8 cellular contexts compared by ENCODE assay signal in the genomic region with DNA sequence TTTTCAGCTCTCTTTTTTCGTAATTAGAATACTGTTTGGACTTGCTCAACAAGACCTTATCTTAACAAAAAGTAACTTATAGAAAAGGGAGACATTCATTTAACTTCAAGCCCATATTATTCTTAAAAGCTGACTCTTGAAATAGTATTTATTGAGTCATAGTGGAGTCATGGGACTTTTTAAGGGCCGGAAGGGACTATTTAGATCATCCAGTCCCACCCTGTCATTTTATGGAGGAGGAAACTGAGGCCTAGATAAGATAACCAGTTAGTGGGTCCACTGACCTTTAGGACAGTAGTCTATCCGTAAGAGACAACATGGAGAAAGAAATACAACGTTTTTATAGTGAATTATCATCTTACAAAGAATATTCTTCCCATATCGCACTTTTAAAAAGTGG. TPM values are rescaled to one million over a fixed set of nuclear protein-coding genes. Genes with fewer than 3 reads are reported as not detected.
DNase-seq lines count a peak whose midpoint lies in the region; ATAC-seq and TF ChIP-seq lines count a peak whose summit lies in the region.

No MANE protein-coding gene starts in this region.

- no peaks in the 10 kb centered on the region; the same call in 1 of the 2 replicates for H3K36me3 ChIP-seq in ES-I3 (ENCODE audit: insufficient read depth, low read length)
- no peaks in the 10 kb centered on the region for H3K36me3 ChIP-seq in prostate gland

- H3K4me3 ChIP-seq in prostate gland = peak overlapping the region; percentile 66 to 81

- H3K4me1 ChIP-seq in ES-I3 (ENCODE audit: insufficient read depth, low read length) = peaks cover 14% of the 10 kb centered on the region
- no peaks in the 10 kb centered on the region for H3K4me1 ChIP-seq in prostate gland (replicated peaks)

- no peaks in the 10 kb centered on the region for H3K9me3 ChIP-seq in ES-I3 (ENCODE audit: control insufficient read depth, insufficient read depth, low read length)
- no peaks in the 10 kb centered on the region for H3K9me3 ChIP-seq in prostate gland

- H3K27ac ChIP-seq in epithelial cell of prostate = peak overlapping the region; percentile 85
- H3K27ac ChIP-seq in prostate gland = peak overlapping the region; percentile 97 to 99

- no peak for TF ChIP-seq POLR2A in prostate gland (IDR thresholded peaks at IDR 0.05)

- ATAC-seq in GM21825 (IDR thresholded peaks at IDR 0.05; ENCODE audit: unreplicated experiment) (no peak), HG02798 (IDR thresholded peaks at IDR 0.05; ENCODE audit: poor library complexity, unreplicated experiment) (no peak), HG03175 (IDR thresholded peaks at IDR 0.05; ENCODE audit: unreplicated experiment) (no peak), GM21737 (IDR thresholded peaks at IDR 0.05; ENCODE audit: unreplicated experiment) (no peak)

- DNase-seq in RPMI7951 (ENCODE audit: low read depth) (peak; percentile 12), epithelial cell of prostate (ENCODE audit: low read depth, low spot score) (no peak), prostate gland (ENCODE audit: low spot score) (no peak)

- no peak for TF ChIP-seq CTCF in prostate gland (IDR thresholded peaks at IDR 0.05)

- no peaks in the 10 kb centered on the region for H3K27me3 ChIP-seq in prostate gland (replicated peaks; ENCODE audit: insufficient read depth)

- WGBS in prostate gland = 16% methylated on average over 5 of the region's 5 CpGs

- intact Hi-C loops in prostate gland (cut with DNase I) = no loop called here

- peak overlapping the region; percentile 91 for H3K9ac ChIP-seq in ES-I3 (ENCODE audit: low read depth, low read length)

RNA-seq across cellular contexts. Expression of a gene that starts 1.5 kb away (rescaled TPM):
- 115 and 128 TPM in 2 replicates for total RNA-seq in RPMI7951 (2014; rRNA removed; shearing (Covaris generic))
- total RNA-seq in prostate gland = 100 to 1,000 TPM; 105 to 145 TPM
